10 cellular contexts compared by ENCODE assay signal in the genomic region with DNA sequence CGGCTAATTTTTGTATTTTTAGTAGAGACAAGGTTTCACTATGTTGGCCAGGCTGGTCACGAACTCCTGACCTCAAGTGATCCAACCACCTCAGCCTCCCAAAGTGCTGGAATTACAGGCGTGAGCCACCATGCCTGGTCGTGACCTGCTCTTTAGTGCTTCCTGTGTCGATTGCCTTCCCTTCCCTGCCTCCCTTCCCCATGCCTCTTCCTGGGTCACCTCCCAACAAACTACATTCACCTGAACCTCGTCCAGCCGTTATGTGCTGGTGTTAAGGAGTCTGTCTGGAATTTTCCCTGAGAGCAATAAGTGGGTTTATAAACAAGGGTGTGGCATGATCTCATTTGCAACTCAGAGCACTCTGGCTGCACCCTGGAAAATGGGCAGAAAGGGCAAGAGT. TPM values are rescaled to one million over a fixed set of nuclear protein-coding genes. Genes with fewer than 3 reads are reported as not detected.
A peak's percentile ranks its signal among the peaks of the same experiment; 100 is the strongest.
DNase-seq lines count a peak whose midpoint lies in the region; ATAC-seq and TF ChIP-seq lines count a peak whose summit lies in the region.
"Had no signal": no experiment of that assay in that cellular context is flagged by ENCODE, and none has a peak within 500 bp of the region (broad histone marks: within the 10 kb centered on the region; RNA-seq: fewer than 3 reads in every experiment).

No MANE protein-coding gene starts in this region.

- no peaks in the 10 kb centered on the region for H3K9me2 ChIP-seq in PC-3 (replicated peaks; ENCODE audit: low read length)

- ATAC-seq in activated CD8-positive, alpha-beta memory T cell treated with anti-CD3 and anti-CD28 coated beads, Interleukin-2, amount 10 ng/mL, durations not matched to agents 7 days and 5 days = no peak
- ATAC-seq in PC-3 = no peak
- ATAC-seq in stimulated activated naive B cell treated with anti-CD40 and anti-IgM and Interleukin-4, amounts not matched to agents 10 μg/mL and 1 μg/mL and 100 μg/mL, for 72 hours (replicated peaks) = no peak

- CTCF ChIA-PET in activated CD8-positive, alpha-beta memory T cell treated with anti-CD3 and anti-CD28 coated beads, Interleukin-2, amount 10 ng/mL, durations not matched to agents 7 days and 5 days (lab: Charles Lee) = interaction anchor here (1.0 kb wide), 2 partner anchors 9 to 183 kb away, joined by 3 read pairs; no protein-coding TSS in a partner anchor
- CTCF ChIA-PET in PC-3 (lab: Charles Lee) = no interaction called here
- CTCF ChIA-PET in RWPE1 (lab: Yijun Ruan, JAX) = no interaction called here

- no peaks in the 10 kb centered on the region for H3K27me3 ChIP-seq in PC-3 (ENCODE audit: low read length)
- no peaks in the 10 kb centered on the region for H3K27me3 ChIP-seq in dorsolateral prefrontal cortex
- no peaks in the 10 kb centered on the region for H3K27me3 ChIP-seq in breast epithelium
- H3K27me3 ChIP-seq: SJSA1 had no signal

- no peaks in the 10 kb centered on the region for H3K27me3 Mint-ChIP-seq in activated CD8-positive, alpha-beta memory T cell treated with anti-CD3 and anti-CD28 coated beads, Interleukin-2, amount 10 ng/mL, durations not matched to agents 7 days and 5 days
- no peaks in the 10 kb centered on the region for H3K27me3 Mint-ChIP-seq in stimulated activated naive B cell treated with anti-CD40 and anti-IgM and Interleukin-4, amounts not matched to agents 10 μg/mL and 1 μg/mL and 100 μg/mL, for 72 hours

- no peak for DNase-seq in activated CD8-positive, alpha-beta memory T cell treated with anti-CD3 and anti-CD28 coated beads, Interleukin-2, amount 10 ng/mL, durations not matched to agents 7 days and 5 days
- DNase-seq in activated CD8-positive, alpha-beta memory T cell treated with anti-CD3 and anti-CD28 coated beads, Interleukin-2, amount 50 U/mL, for 48 hours = no peak
- no peak for DNase-seq in PC-3
- DNase-seq in dorsolateral prefrontal cortex = no peak
- DNase-seq in stimulated activated naive B cell treated with anti-CD40 and anti-IgM and Interleukin-4, amounts not matched to agents 10 μg/mL and 1 μg/mL and 100 μg/mL, for 72 hours = no peak
- DNase-seq in RWPE1 (ENCODE audit: low spot score) = no peak
- DNase-seq in breast epithelium (ENCODE audit: low spot score in 2 of 2) = no peak
- no peak for DNase-seq in occipital lobe (lab: John Stamatoyannopoulos, UW)

- H3K36me3 ChIP-seq in PC-3 (ENCODE audit: low read depth, low read length) (no peaks in the 10 kb centered on the region), breast epithelium (no peaks in the 10 kb centered on the region)
- H3K36me3 ChIP-seq: SJSA1 had no signal

- no peak overlapping the region for H3K27ac ChIP-seq in PC-3 (ENCODE audit: low read length)
- H3K27ac ChIP-seq in dorsolateral prefrontal cortex = peak overlapping the region in 53 of 59 donors; percentile 80 to 99 (median 95)
- H3K27ac ChIP-seq in RWPE1 = no peak overlapping the region
- H3K27ac ChIP-seq in breast epithelium = no peak overlapping the region

- H2AFZ ChIP-seq in PC-3 (ENCODE audit: low read length) = 0 out of 2 replicates have a peak overlapping the region, but pooled peaks have one; percentile 41

- no peaks in the 10 kb centered on the region for H4K20me1 ChIP-seq in PC-3 (ENCODE audit: low read length)

- no peak overlapping the region for H3K4me3 Mint-ChIP-seq in activated CD8-positive, alpha-beta memory T cell treated with anti-CD3 and anti-CD28 coated beads, Interleukin-2, amount 10 ng/mL, durations not matched to agents 7 days and 5 days
- H3K4me3 Mint-ChIP-seq in stimulated activated naive B cell treated with anti-CD40 and anti-IgM and Interleukin-4, amounts not matched to agents 10 μg/mL and 1 μg/mL and 100 μg/mL, for 72 hours = peak overlapping the region; percentile 10 to 15
- H3K4me3 Mint-ChIP-seq: nephron had no signal

- peak overlapping the region; percentile 99 for H3K27ac Mint-ChIP-seq in activated CD8-positive, alpha-beta memory T cell treated with anti-CD3 and anti-CD28 coated beads, Interleukin-2, amount 10 ng/mL, durations not matched to agents 7 days and 5 days
- peak overlapping the region; percentile 74 for H3K27ac Mint-ChIP-seq in stimulated activated naive B cell treated with anti-CD40 and anti-IgM and Interleukin-4, amounts not matched to agents 10 μg/mL and 1 μg/mL and 100 μg/mL, for 72 hours
- H3K27ac Mint-ChIP-seq: nephron had no signal

- peaks cover 33% of the 10 kb centered on the region for H3K4me1 Mint-ChIP-seq in activated CD8-positive, alpha-beta memory T cell treated with anti-CD3 and anti-CD28 coated beads, Interleukin-2, amount 10 ng/mL, durations not matched to agents 7 days and 5 days
- peaks cover 18 to 54% of the 10 kb centered on the region in 2 donors for H3K4me1 Mint-ChIP-seq in stimulated activated naive B cell treated with anti-CD40 and anti-IgM and Interleukin-4, amounts not matched to agents 10 μg/mL and 1 μg/mL and 100 μg/mL, for 72 hours
- H3K4me1 Mint-ChIP-seq: nephron had no signal

- H3K9ac ChIP-seq in PC-3 (ENCODE audit: low read length) = no peak overlapping the region

- no peak overlapping the region for H3K4me2 ChIP-seq in PC-3 (ENCODE audit: low read length)

- H3F3A ChIP-seq in PC-3 (ENCODE audit: low read length, unreplicated experiment) = no peaks in the 10 kb centered on the region

- H3K4me1 ChIP-seq in PC-3 (ENCODE audit: insufficient read depth, low read length) = no peaks in the 10 kb centered on the region
- H3K4me1 ChIP-seq in breast epithelium = no peaks in the 10 kb centered on the region

- TF ChIP-seq CTCF in PC-3 (conservative IDR thresholded peaks at IDR 0.05; ENCODE audit: low read depth, low read length) = no peak
- no peak for TF ChIP-seq CTCF in dorsolateral prefrontal cortex (IDR thresholded peaks at IDR 0.05 in 54 of 56, conservative IDR thresholded peaks at IDR 0.05 in 2 of 56; ENCODE audit: low read depth in 1 of 56, partially characterized antibody in 56 of 56)
- TF ChIP-seq CTCF in RWPE1 (conservative IDR thresholded peaks at IDR 0.05; ENCODE audit: low read depth) = no peak
- no peak for TF ChIP-seq CTCF in breast epithelium (IDR thresholded peaks at IDR 0.05)

- H3K9me3 Mint-ChIP-seq in activated CD8-positive, alpha-beta memory T cell treated with anti-CD3 and anti-CD28 coated beads, Interleukin-2, amount 10 ng/mL, durations not matched to agents 7 days and 5 days (ENCODE audit: low read depth) = no peaks in the 10 kb centered on the region
- peaks cover 4 to 8% of the 10 kb centered on the region in 2 donors for H3K9me3 Mint-ChIP-seq in stimulated activated naive B cell treated with anti-CD40 and anti-IgM and Interleukin-4, amounts not matched to agents 10 μg/mL and 1 μg/mL and 100 μg/mL, for 72 hours
- H3K9me3 Mint-ChIP-seq: nephron had no signal

- H3K9me3 ChIP-seq in PC-3 (ENCODE audit: low read length) (no peaks in the 10 kb centered on the region), breast epithelium (no peaks in the 10 kb centered on the region)
- H3K9me3 ChIP-seq: SJSA1 had no signal

- no peak for TF ChIP-seq POLR2A in breast epithelium (IDR thresholded peaks at IDR 0.05)

- no peaks in the 10 kb centered on the region for H3K79me2 ChIP-seq in PC-3 (ENCODE audit: low read length)

- H3K36me3 Mint-ChIP-seq in activated CD8-positive, alpha-beta memory T cell treated with anti-CD3 and anti-CD28 coated beads, Interleukin-2, amount 10 ng/mL, durations not matched to agents 7 days and 5 days = peaks cover 5% of the 10 kb centered on the region
- H3K36me3 Mint-ChIP-seq in stimulated activated naive B cell treated with anti-CD40 and anti-IgM and Interleukin-4, amounts not matched to agents 10 μg/mL and 1 μg/mL and 100 μg/mL, for 72 hours = peaks cover 7 to 11% of the 10 kb centered on the region in 2 donors

- BruUV-seq in PC-3 (replicated peaks; lab: Mats Ljungman, UMichigan) = no TSS peak

- no peak overlapping the region for H3K4me3 ChIP-seq in PC-3 (ENCODE audit: low read length)
- H3K4me3 ChIP-seq in dorsolateral prefrontal cortex = peak overlapping the region in 2 of 59 donors; percentile 45 to 55
- no peak overlapping the region for H3K4me3 ChIP-seq in breast epithelium
- H3K4me3 ChIP-seq: SJSA1 had no signal

- POLR2A ChIA-PET in PC-3 (lab: Charles Lee; ENCODE audit: unreplicated experiment) (no interaction called here), RWPE1 (lab: Yijun Ruan, JAX; ENCODE audit: low non-redundant PET) (no interaction called here)

- intact Hi-C loops in PC-3 (cut with micrococcal nuclease) (no loop called here), dorsolateral prefrontal cortex (cut with DNase I) (no loop called here), breast epithelium (cut with DNase I; ENCODE audit: low total_unique reads) (no loop called here)

RNA-seq across cellular contexts. Expression of gene C12orf76, which starts 32.1 kb away (rescaled TPM):
- total RNA-seq in activated CD8-positive, alpha-beta memory T cell treated with anti-CD3 and anti-CD28 coated beads, Interleukin-2, amount 10 ng/mL, durations not matched to agents 7 days and 5 days = 10 to 100 TPM; 14.8 to 17.3 TPM
- total RNA-seq in PC-3 (2014; rRNA removed) (5.5 and 6.7 TPM in 2 replicates), dorsolateral prefrontal cortex (100 to 1,000 TPM in 71 of 120 experiments, 10 to 100 TPM in 49; 66.2 to 164 (median 106) TPM), breast epithelium (10 to 100 TPM; 16.0 to 19.3 (median 18.1) TPM), occipital lobe (84.5 TPM)

RNA-seq across cellular contexts. Expression of gene IFT81, which starts 43.7 kb away (rescaled TPM):
- 1 to 10 TPM; 1.4 to 2.2 TPM for total RNA-seq in activated CD8-positive, alpha-beta memory T cell treated with anti-CD3 and anti-CD28 coated beads, Interleukin-2, amount 10 ng/mL, durations not matched to agents 7 days and 5 days
- 7.2 and 10.1 TPM in 2 replicates for total RNA-seq in PC-3 (2014; rRNA removed)
- 10 to 100 TPM; 12.0 to 29.3 (median 19.0) TPM for total RNA-seq in dorsolateral prefrontal cortex
- total RNA-seq in breast epithelium = 10 to 100 TPM in 2 of 3 donors, 1 to 10 TPM in 1; 9.4 to 27.1 (median 19.0) TPM
- 90.6 TPM for total RNA-seq in occipital lobe

Comparison
In these comparisons a context has a peak if more than half of its experiments do, and no peak if none do; other contexts are left out.
1. H3K27ac ChIP-seq: peak in dorsolateral prefrontal cortex (53 of 59); none in PC-3 (single experiment), RWPE1 (single experiment) and breast epithelium (0 of 2).